ENCODE assay signal across 8 cellular contexts in genomic region chr22:36505998-36506635, GRCh38. TPM values are rescaled to one million over a fixed set of nuclear protein-coding genes. Genes with fewer than 3 reads are reported as not detected.
DNase-seq lines count a peak whose midpoint lies in the region; ATAC-seq and TF ChIP-seq lines count a peak whose summit lies in the region.

No MANE protein-coding gene starts in this region.

- H4K20me1 ChIP-seq in neural progenitor cell (ENCODE audit: low read depth), result peaks cover under 1% of the 10 kb centered on the region

- POLR2A ChIA-PET in CD4-positive, alpha-beta T cell (lab: Charles Lee), result interaction anchor here (1.0 to 1.8 kb wide), 6 partner anchors 12 to 267 kb away, joined by 3 to 27 read pairs (median 4); partner anchors contain the start of genes APOL2, EIF3D and TXN2

- no peak for TF ChIP-seq CTCF in CD4-positive, alpha-beta T cell (IDR thresholded peaks at IDR 0.05)
- no peak for TF ChIP-seq CTCF in endodermal cell (conservative IDR thresholded peaks at IDR 0.05)
- no peak for TF ChIP-seq CTCF in neural progenitor cell (IDR thresholded peaks at IDR 0.05)

- no peak for ATAC-seq in CD4-positive, alpha-beta T cell (ENCODE audit: poor library complexity)
- no peak for ATAC-seq in GM21737 (IDR thresholded peaks at IDR 0.05; ENCODE audit: unreplicated experiment)
- no peak for ATAC-seq in GM21825 (IDR thresholded peaks at IDR 0.05; ENCODE audit: unreplicated experiment)

- H3K9ac ChIP-seq in NT2/D1 (ENCODE audit: insufficient read length, low read depth) (peak overlapping the region; percentile 50), endodermal cell (ENCODE audit: extremely low read depth, low read length, poor library complexity, severe bottlenecking) (no peak overlapping the region), neural progenitor cell (no peak overlapping the region)

- no peaks in the 10 kb centered on the region for H3K27me3 Mint-ChIP-seq in CD4-positive, alpha-beta T cell
- H3K27me3 Mint-ChIP-seq in endodermal cell (ENCODE audit: insufficient read depth) (peaks cover 6% of the 10 kb centered on the region), neural progenitor cell (ENCODE audit: insufficient read depth, low read depth) (peaks cover 14% of the 10 kb centered on the region)

- peaks cover 10% of the 10 kb centered on the region for H3K4me1 Mint-ChIP-seq in CD4-positive, alpha-beta T cell (ENCODE audit: low read depth)
- peaks cover 8% of the 10 kb centered on the region for H3K4me1 Mint-ChIP-seq in endodermal cell
- peaks cover 20% of the 10 kb centered on the region for H3K4me1 Mint-ChIP-seq in neural progenitor cell

- peaks cover 24% of the 10 kb centered on the region for H3F3A ChIP-seq in neural progenitor cell (ENCODE audit: low read depth)

- no peaks in the 10 kb centered on the region for H3K9me3 ChIP-seq in CD4-positive, alpha-beta T cell (ENCODE audit: control insufficient read depth, low read length)
- H3K9me3 ChIP-seq in NT2/D1 (ENCODE audit: insufficient read depth, low read length), result peaks cover 5% of the 10 kb centered on the region; the same call in 1 of the 2 replicates
- no peaks in the 10 kb centered on the region for H3K9me3 ChIP-seq in endodermal cell (ENCODE audit: control insufficient read depth, low read length)
- H3K9me3 ChIP-seq in neural progenitor cell (ENCODE audit: low read depth), result no peaks in the 10 kb centered on the region

- H3K9me3 Mint-ChIP-seq in CD4-positive, alpha-beta T cell, result no peaks in the 10 kb centered on the region
- peaks cover 6% of the 10 kb centered on the region for H3K9me3 Mint-ChIP-seq in endodermal cell
- H3K9me3 Mint-ChIP-seq in neural progenitor cell, result no peaks in the 10 kb centered on the region

- no peaks in the 10 kb centered on the region for H3K27me3 ChIP-seq in CD4-positive, alpha-beta T cell (ENCODE audit: control insufficient read depth, insufficient read depth, low read length)
- H3K27me3 ChIP-seq in NT2/D1 (ENCODE audit: insufficient read depth, insufficient read length) (no peaks in the 10 kb centered on the region), endodermal cell (ENCODE audit: control insufficient read depth, insufficient read depth, low read length, poor library complexity, severe bottlenecking) (no peaks in the 10 kb centered on the region), neural progenitor cell (peaks cover 3% of the 10 kb centered on the region)

- H3K27ac ChIP-seq in CD4-positive, alpha-beta T cell (ENCODE audit: low read depth, low read length), result no peak overlapping the region
- no peak overlapping the region for H3K27ac ChIP-seq in endodermal cell (ENCODE audit: low read depth, low read length)
- H3K27ac ChIP-seq in neural progenitor cell, result no peak overlapping the region

- H3K4me2 ChIP-seq in neural progenitor cell, result peak overlapping the region; percentile 42

- no peak for DNase-seq in CD4-positive, alpha-beta T cell
- DNase-seq in NT2/D1 (ENCODE audit: low read depth, low spot score), result no peak
- DNase-seq in endodermal cell, result no peak
- no peak for DNase-seq in neural progenitor cell (ENCODE audit: low spot score)
- no peak for DNase-seq in G401 (ENCODE audit: low spot score)
- DNase-seq in NCI-H1930 (lab: John Stamatoyannopoulos, UW), result no peak

- no peak overlapping the region for H2AFZ ChIP-seq in neural progenitor cell (replicated peaks)

- no peak overlapping the region for H3K27ac Mint-ChIP-seq in CD4-positive, alpha-beta T cell
- H3K27ac Mint-ChIP-seq in endodermal cell (no peak overlapping the region), neural progenitor cell (no peak overlapping the region)

- intact Hi-C loops in CD4-positive, alpha-beta T cell (cut with DNase I, micrococcal nuclease), result loop anchor here in 1 of 2 experiments (2.0 to 5.0 kb wide), 3 partner anchors 23 to 1109 kb away; partner anchors contain the start of gene EIF3D

- CTCF ChIA-PET in CD4-positive, alpha-beta T cell (lab: Charles Lee), result interaction anchor here (0.6 to 1.0 kb wide), 2 partner anchors 20 to 436 kb away, joined by 3 read pairs; no protein-coding TSS in a partner anchor

- H3K36me3 Mint-ChIP-seq in CD4-positive, alpha-beta T cell (ENCODE audit: low read depth), result peaks cover 14% of the 10 kb centered on the region
- H3K36me3 Mint-ChIP-seq in endodermal cell (ENCODE audit: low read depth), result peaks cover 34% of the 10 kb centered on the region
- peaks cover 13% of the 10 kb centered on the region for H3K36me3 Mint-ChIP-seq in neural progenitor cell

- 97% methylated on average over 42 to 60 of the region's 60 CpGs for whole genome bisulfite sequencing in endodermal cell (ENCODE audit: insufficient coverage in 1 of 2, insufficient read length in 1 of 2), 2 experiments

- H3K4me1 ChIP-seq in NT2/D1 (ENCODE audit: insufficient read depth, insufficient read length) (peaks cover 5% of the 10 kb centered on the region), endodermal cell (ENCODE audit: control insufficient read depth, insufficient read depth, low read length) (peaks cover 5% of the 10 kb centered on the region), neural progenitor cell (no peaks in the 10 kb centered on the region)

- in situ Hi-C loops in G401 (cut with HindIII; ENCODE audit: low sequenced_read_pairs), result no loop called here

- H3K4me3 ChIP-seq in NT2/D1 (ENCODE audit: insufficient read length, low read depth) (peak overlapping the region; percentile 46), endodermal cell (ENCODE audit: low read length) (peak overlapping the region; percentile 48), neural progenitor cell (peak overlapping the region; percentile 35)

- H3K79me2 ChIP-seq in neural progenitor cell (ENCODE audit: low read depth), result no peaks in the 10 kb centered on the region

- H3K4me3 Mint-ChIP-seq in CD4-positive, alpha-beta T cell, result peak overlapping the region; percentile 65
- peak overlapping the region; percentile 42 for H3K4me3 Mint-ChIP-seq in endodermal cell
- H3K4me3 Mint-ChIP-seq in neural progenitor cell, result peak overlapping the region; percentile 79

- H3K36me3 ChIP-seq in NT2/D1 (ENCODE audit: insufficient read depth, insufficient read length, low read length) (peaks cover 43% of the 10 kb centered on the region), endodermal cell (ENCODE audit: control insufficient read depth, insufficient read depth, low read length) (peaks cover 16% of the 10 kb centered on the region), neural progenitor cell (peaks cover 4% of the 10 kb centered on the region)

RNA-seq across cellular contexts. Expression of gene FOXRED2, which starts 0.7 kb away (rescaled TPM):
- 1 to 10 TPM; 1.8 to 2.3 TPM for total RNA-seq in CD4-positive, alpha-beta T cell
- total RNA-seq in endodermal cell (10 to 100 TPM; 28.3 to 33.3 TPM), neural progenitor cell (ENCODE audit: low replicate concordance) (4.7 and 10.4 TPM in 2 replicates)
- polyA plus RNA-seq in endodermal cell (2013, experiment 1 of 2), result 18.0 TPM
- polyA plus RNA-seq in endodermal cell (2013, experiment 2 of 2), result 17.1 TPM
- total RNA-seq in G401 (2014; rRNA removed; shearing (Covaris generic)), result 19.3 and 24.9 TPM in 2 replicates

RNA-seq across cellular contexts. Expression of gene EIF3D, which starts 22.8 kb away (rescaled TPM):
- total RNA-seq in CD4-positive, alpha-beta T cell, result 100 to 1,000 TPM; 285 to 286 TPM
- total RNA-seq in endodermal cell, result 100 to 1,000 TPM; 157 to 196 TPM
- polyA plus RNA-seq in endodermal cell (2013, experiment 1 of 2), result 158 TPM
- polyA plus RNA-seq in endodermal cell (2013, experiment 2 of 2), result 164 TPM
- total RNA-seq in neural progenitor cell (ENCODE audit: low replicate concordance), result 321 and 361 TPM in 2 replicates
- total RNA-seq in G401 (2014; rRNA removed; shearing (Covaris generic)), result 455 and 581 TPM in 2 replicates

RNA-seq across cellular contexts. Expression of gene TXN2, which starts 24.7 kb away (rescaled TPM):
- total RNA-seq in CD4-positive, alpha-beta T cell, result 10 to 100 TPM; 26.4 to 26.5 TPM
- total RNA-seq in endodermal cell (10 to 100 TPM; 52.9 to 53.9 TPM), neural progenitor cell (ENCODE audit: low replicate concordance) (19.8 and 31.8 TPM in 2 replicates)
- 69.6 TPM for polyA plus RNA-seq in endodermal cell (2013, experiment 1 of 2)
- 65.8 TPM for polyA plus RNA-seq in endodermal cell (2013, experiment 2 of 2)
- 96.4 and 99.4 TPM in 2 replicates for total RNA-seq in G401 (2014; rRNA removed; shearing (Covaris generic))
